ENCODE assay signal across 20 cellular contexts in the genomic region with DNA sequence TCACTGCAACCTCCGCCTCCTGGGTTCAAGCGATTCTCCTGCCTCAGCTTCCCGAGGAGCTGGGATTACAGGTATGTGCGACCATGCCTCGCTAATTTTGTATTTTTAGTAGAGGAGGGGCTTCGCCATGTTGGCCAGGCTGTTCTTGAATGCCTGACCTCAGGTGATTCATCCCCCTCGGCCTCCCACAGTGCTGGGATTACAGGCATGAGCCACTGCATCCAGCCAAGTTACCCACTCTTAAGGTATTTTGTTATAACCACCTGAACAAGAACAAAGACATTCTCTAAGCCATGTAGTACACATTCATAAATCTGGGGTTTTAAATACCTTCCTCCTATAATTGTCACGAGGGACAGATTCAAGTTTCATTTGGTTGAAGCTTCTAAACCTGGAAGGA. TPM values are rescaled to one million over a fixed set of nuclear protein-coding genes. Genes with fewer than 3 reads are reported as not detected.
DNase-seq lines count a peak whose midpoint lies in the region; ATAC-seq and TF ChIP-seq lines count a peak whose summit lies in the region.
"Had no signal": no experiment of that assay in that cellular context is flagged by ENCODE, and none has a peak within 500 bp of the region (broad histone marks: within the 10 kb centered on the region; RNA-seq: fewer than 3 reads in every experiment).

No MANE protein-coding gene starts in this region.

- H3K4me1 Mint-ChIP-seq in MCF 10A (ENCODE audit: insufficient read depth, unreplicated experiment): peaks cover 22% of the 10 kb centered on the region

- CTCF ChIA-PET in MCF 10A (lab: Yijun Ruan, JAX): interaction anchor here (0.5 to 4.5 kb wide), 14 partner anchors 9 to 254 kb away, joined by 3 to 24 read pairs (median 3); a partner anchor contains a TSS

- H3K9me3 ChIP-seq in breast epithelium: no peaks in the 10 kb centered on the region
- H3K9me3 ChIP-seq: BE2C had no signal

- H3K9me3 Mint-ChIP-seq in MCF 10A (ENCODE audit: unreplicated experiment): no peaks in the 10 kb centered on the region

- no peak overlapping the region for H3K27ac Mint-ChIP-seq in MCF 10A (ENCODE audit: low read depth, unreplicated experiment)
- H3K27ac Mint-ChIP-seq: CD4-positive, alpha-beta memory T cell had no signal

- no peak for TF ChIP-seq POLR2A in breast epithelium (IDR thresholded peaks at IDR 0.05)

- intact Hi-C loops in MCF 10A (cut with micrococcal nuclease): no loop called here
- intact Hi-C loops in breast epithelium (cut with DNase I; ENCODE audit: low total_unique reads): no loop called here

- no peaks in the 10 kb centered on the region for H3K27me3 Mint-ChIP-seq in MCF 10A (ENCODE audit: insufficient read depth, unreplicated experiment)

- no peaks in the 10 kb centered on the region for H3K36me3 Mint-ChIP-seq in MCF 10A (ENCODE audit: insufficient read depth, unreplicated experiment)
- H3K36me3 Mint-ChIP-seq: CD4-positive, alpha-beta memory T cell had no signal

- no peaks in the 10 kb centered on the region for H3K4me1 ChIP-seq in breast epithelium
- H3K4me1 ChIP-seq: BE2C had no signal

- H3K4me3 Mint-ChIP-seq in MCF 10A (ENCODE audit: unreplicated experiment): no peak overlapping the region
- H3K4me3 Mint-ChIP-seq: CD4-positive, alpha-beta memory T cell had no signal

- H3K27me3 ChIP-seq in breast epithelium: no peaks in the 10 kb centered on the region
- no peaks in the 10 kb centered on the region for H3K27me3 ChIP-seq in kidney epithelial cell (ENCODE audit: control insufficient read depth, insufficient read depth, low read length)
- H3K27me3 ChIP-seq: BE2C had no signal

- H3K27ac ChIP-seq in breast epithelium: no peak overlapping the region
- no peak overlapping the region for H3K27ac ChIP-seq in caudate nucleus (ENCODE audit: low read depth, low read length)
- H3K27ac ChIP-seq: 22Rv1 had no signal

- H3K36me3 ChIP-seq in breast epithelium (no peaks in the 10 kb centered on the region), kidney epithelial cell (ENCODE audit: control insufficient read depth, insufficient read depth, low read length) (no peaks in the 10 kb centered on the region)
- H3K36me3 ChIP-seq: BE2C had no signal

- no TSS peak for BruUV-seq in MCF 10A (replicated peaks; lab: Mats Ljungman, UMichigan)

- ATAC-seq in GM21825 (IDR thresholded peaks at IDR 0.05; ENCODE audit: unreplicated experiment): no peak

- DNase-seq in MCF 10A (ENCODE audit: unreplicated experiment): peak; percentile 33
- DNase-seq in breast epithelium (ENCODE audit: low spot score in 2 of 2): no peak
- peak; percentile 65 for DNase-seq in astrocyte of the hippocampus (ENCODE audit: low read depth, low spot score)
- DNase-seq in kidney epithelial cell (ENCODE audit: low read depth): peak; percentile 69
- no peak for DNase-seq in NCI-H2196 treated with DMSO at 0.1 percent for 48 hours (lab: John Stamatoyannopoulos, UW; ENCODE audit: unreplicated experiment)
- no peak for DNase-seq in caudate nucleus (lab: John Stamatoyannopoulos, UW)
- DNase-seq in NAMALWA (ENCODE audit: low spot score): no peak
- DNase-seq: BE2C; Calu3; CD4-positive, alpha-beta memory T cell; GOT3; NCI-H1417; NCI-H187 treated with DMSO at 0.1 percent for 48 hours; NCI-H446 treated with DMSO at 0.1 percent for 48 hours; NK-92 treated with Interleukin-12 subunit alpha and Interleukin-12 subunit beta, amount 100 ng/mL, for 24 hours; SIG-M5 had no signal

- TF ChIP-seq CTCF in MCF 10A (IDR thresholded peaks at IDR 0.05; ENCODE audit: unreplicated experiment) (no peak), breast epithelium (IDR thresholded peaks at IDR 0.05) (no peak), kidney epithelial cell (IDR thresholded peaks at IDR 0.05; ENCODE audit: insufficient read depth, low read length, poor library complexity, severe bottlenecking) (no peak)

- H3K4me3 ChIP-seq in breast epithelium (no peak overlapping the region), kidney epithelial cell (ENCODE audit: low read depth, low read length) (no peak overlapping the region)

- POLR2A ChIA-PET in MCF 10A (lab: Yijun Ruan, JAX): interaction anchor here (0.5 to 1.6 kb wide), 4 partner anchors 10 to 168 kb away, joined by 3 to 9 read pairs (median 4); no protein-coding TSS in a partner anchor

RNA-seq across cellular contexts. Expression of a gene that starts 12.3 kb away (rescaled TPM):
- 20.1 and 21.8 TPM in 2 replicates for total RNA-seq in MCF 10A (2022)
- 10 to 100 TPM; 12.8 to 36.3 (median 22.0) TPM for total RNA-seq in breast epithelium
- 29.1 and 30.2 TPM in 2 replicates for total RNA-seq in kidney epithelial cell

RNA-seq across cellular contexts. Expression of a gene that starts 18.4 kb away (rescaled TPM):
- total RNA-seq in MCF 10A (2022): 0.16 and 0.42 TPM in 2 replicates
- total RNA-seq in breast epithelium: under 1 TPM in 2 of 3 donors, not detected in 1; under 0.01 to 0.44 TPM
- 1.6 and 2.4 TPM in 2 replicates for total RNA-seq in kidney epithelial cell
- total RNA-seq: G401 had no signal

RNA-seq across cellular contexts. Expression of a gene that starts 43.5 kb away (rescaled TPM):
- total RNA-seq in MCF 10A (2022) (41.3 and 44.7 TPM in 2 replicates), breast epithelium (10 to 100 TPM; 55.5 to 81.9 (median 80.9) TPM), kidney epithelial cell (38.0 and 59.7 TPM in 2 replicates)

RNA-seq across cellular contexts. Expression of a gene that starts 59.1 kb away (rescaled TPM):
- total RNA-seq in MCF 10A (2022) (not detected in 2 replicates), breast epithelium (under 1 TPM in 2 of 3 donors, not detected in 1; 0.15 to 0.33 TPM), kidney epithelial cell (0.07 TPM in 1 of 2 replicates, not detected in the other)
- total RNA-seq: CD4-positive, alpha-beta memory T cell; G401; RPMI7951 had no signal

Comparison
In these comparisons a context has a peak if more than half of its experiments do, and no peak if none do; other contexts are left out.
1. DNase-seq: peak in MCF 10A (single experiment), astrocyte of the hippocampus (single experiment) and kidney epithelial cell (single experiment); none in breast epithelium (0 of 2), NCI-H2196 treated with DMSO at 0.1 percent for 48 hours (single experiment), caudate nucleus (0 of 61) and NAMALWA (single experiment).